ENCODE assay signal across 22 cellular contexts in the genomic region with DNA sequence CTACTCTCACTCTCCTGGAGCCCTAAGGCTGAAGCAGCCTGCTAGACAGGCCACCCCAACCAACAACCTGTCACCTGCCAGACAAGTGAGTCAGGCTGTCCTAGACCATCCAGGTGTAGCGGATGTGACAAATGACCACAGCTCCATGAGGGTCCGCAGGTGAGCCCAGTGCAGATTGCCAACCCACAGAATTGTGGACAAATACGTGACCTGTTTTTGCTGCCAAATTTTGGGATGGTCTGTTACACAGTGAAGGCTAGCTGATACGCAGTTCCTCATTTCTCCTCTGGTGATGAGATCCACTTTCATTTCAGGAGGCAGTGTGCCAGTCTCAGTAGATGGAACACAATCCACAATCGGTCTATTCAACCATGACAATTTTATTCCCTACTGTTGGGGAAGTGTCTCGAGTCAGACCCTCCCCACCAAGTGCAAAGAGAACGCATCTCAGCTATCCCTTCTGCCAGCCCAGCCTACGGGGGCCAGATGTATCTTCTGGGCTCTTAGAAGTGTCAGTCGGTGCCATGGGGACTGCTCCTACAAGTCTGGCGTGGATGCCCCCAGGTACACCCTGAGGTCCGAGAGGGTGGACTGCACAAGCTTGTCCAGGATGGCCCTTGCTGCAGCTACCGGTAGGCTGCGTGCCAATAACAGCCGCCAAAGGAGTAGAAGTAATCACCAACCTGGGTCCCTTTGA. TPM values are rescaled to one million over a fixed set of nuclear protein-coding genes. Genes with fewer than 3 reads are reported as not detected.
"Had no signal": no experiment of that assay in that cellular context is flagged by ENCODE, and none has a peak within 500 bp of the region (broad histone marks: within the 10 kb centered on the region; RNA-seq: fewer than 3 reads in every experiment).

No MANE protein-coding gene starts in this region.

- H3K4me1 ChIP-seq: lower lobe of right lung, psoas muscle, right atrium auricular region, transverse colon, vagina had no signal

- H3K36me3 Mint-ChIP-seq: activated naive CD4-positive, alpha-beta T cell treated with anti-CD3 and anti-CD28 coated beads, Interleukin-2, amount 50 U/mL, for 72 hours; immature natural killer cell; naive thymus-derived CD8-positive, alpha-beta T cell had no signal

- H3K9me3 Mint-ChIP-seq: activated B cell treated with CpG ODN at 0.5 μM for 24 hours; activated naive CD4-positive, alpha-beta T cell treated with anti-CD3 and anti-CD28 coated beads, Interleukin-2, amount 50 U/mL, for 72 hours; dendritic cell treated with granulocyte-macrophage colony-stimulating factor and Interleukin-4, amounts not matched to agents 40 ng/mL and 50 ng/mL, for 4 days; immature natural killer cell; naive thymus-derived CD8-positive, alpha-beta T cell had no signal

- H3K27ac Mint-ChIP-seq: activated B cell treated with CpG ODN at 0.5 μM for 24 hours; activated CD8-positive, alpha-beta T cell treated with anti-CD3 and anti-CD28 coated beads, Interleukin-2, amount 10 ng/mL, durations not matched to agents 7 days and 5 days; activated naive CD4-positive, alpha-beta T cell treated with anti-CD3 and anti-CD28 coated beads, Interleukin-2, amount 50 U/mL, for 72 hours; dendritic cell treated with granulocyte-macrophage colony-stimulating factor and Interleukin-4, amounts not matched to agents 40 ng/mL and 50 ng/mL, for 4 days; immature natural killer cell; naive thymus-derived CD8-positive, alpha-beta T cell had no signal

- H3K9me3 ChIP-seq: lower lobe of right lung, ovary, psoas muscle, right atrium auricular region, transverse colon, vagina had no signal

- DNase-seq: activated B cell treated with CpG ODN at 0.5 μM for 24 hours; activated CD4-positive, alpha-beta T cell treated with anti-CD3 and anti-CD28 coated beads for 4 hours; activated CD8-positive, alpha-beta T cell treated with anti-CD3 and anti-CD28 coated beads, Interleukin-2, amount 10 ng/mL, durations not matched to agents 7 days and 5 days; aorta; brain microvascular endothelial cell; caudate nucleus; effector CD4-positive, alpha-beta T cell; foreskin fibroblast; immature natural killer cell; lower lobe of right lung; naive thymus-derived CD8-positive, alpha-beta T cell; ovary; psoas muscle; stimulated activated CD4-positive, alpha-beta T cell treated with anti-CD3 and anti-CD28 coated beads, Interleukin-12 subunit alpha, Interleukin-12 subunit beta, amount 100 ng/mL, for 4 hours; transverse colon had no signal

- H3K27me3 ChIP-seq: brain microvascular endothelial cell, ovary, right atrium auricular region, vagina had no signal

- H3K4me3 ChIP-seq: lower lobe of right lung, ovary, psoas muscle, right atrium auricular region, transverse colon, vagina had no signal

- H3K27ac ChIP-seq: brain microvascular endothelial cell, lower lobe of right lung, ovary, psoas muscle, right atrium auricular region, transverse colon, vagina had no signal

- FAIRE-seq: endometrium had no signal

- H3K4me1 Mint-ChIP-seq: activated B cell treated with CpG ODN at 0.5 μM for 24 hours, immature natural killer cell had no signal

- H3K4me3 Mint-ChIP-seq: activated B cell treated with CpG ODN at 0.5 μM for 24 hours; activated CD8-positive, alpha-beta T cell treated with anti-CD3 and anti-CD28 coated beads, Interleukin-2, amount 10 ng/mL, durations not matched to agents 7 days and 5 days; dendritic cell treated with granulocyte-macrophage colony-stimulating factor and Interleukin-4, amounts not matched to agents 40 ng/mL and 50 ng/mL, for 4 days; immature natural killer cell; naive thymus-derived CD8-positive, alpha-beta T cell had no signal

- H3K36me3 ChIP-seq: brain microvascular endothelial cell, lower lobe of right lung, ovary, right atrium auricular region, transverse colon, vagina had no signal

- ATAC-seq: activated CD8-positive, alpha-beta T cell treated with anti-CD3 and anti-CD28 coated beads, Interleukin-2, amount 10 ng/mL, durations not matched to agents 7 days and 5 days; activated naive CD4-positive, alpha-beta T cell treated with anti-CD3 and anti-CD28 coated beads, Interleukin-2, amount 50 U/mL, for 72 hours; left lobe of liver; naive thymus-derived CD8-positive, alpha-beta T cell; psoas muscle had no signal

RNA-seq across cellular contexts. Expression of gene FNDC10, which starts 16.8 kb away (rescaled TPM):
- total RNA-seq: skeletal muscle tissue had no signal

RNA-seq across cellular contexts. Expression of gene TMEM240, which starts 42.7 kb away (rescaled TPM):
- polyA plus RNA-seq: immature natural killer cell; naive thymus-derived CD8-positive, alpha-beta T cell had no signal
